Comparison of ENCODE assay signal across 8 cellular contexts in genomic region chr7:18570890-18571478, GRCh38.
DNase-seq lines count a peak whose midpoint lies in the region; ATAC-seq, FAIRE-seq and TF ChIP-seq lines count a peak whose summit lies in the region.

No MANE protein-coding gene starts in this region.

- no peak overlapping the region for H3K4me2 ChIP-seq in A549
- no peak overlapping the region for H3K4me2 ChIP-seq in GM23248 (ENCODE audit: unreplicated experiment)
- peak overlapping the region; percentile 23 for H3K4me2 ChIP-seq in OCI-LY7 (ENCODE audit: low read length)
- no peak overlapping the region for H3K4me2 ChIP-seq in smooth muscle cell

- TF ChIP-seq CTCF in A549 (IDR thresholded peaks at IDR 0.05) (peak; percentile 52), OCI-LY7 (conservative IDR thresholded peaks at IDR 0.05; ENCODE audit: low read length) (peak; percentile 86), fibroblast of pulmonary artery (IDR thresholded peaks at IDR 0.05; ENCODE audit: low read length, missing control alignments) (peak; percentile 58), smooth muscle cell (IDR thresholded peaks at IDR 0.05; ENCODE audit: borderline replicate concordance, insufficient read depth, poor library complexity, severe bottlenecking) (peak; percentile 59)

- FAIRE-seq in A549 (lab: Jason Lieb, UNC), result peak; percentile 23

- POLR2A ChIA-PET in A549 (lab: Yijun Ruan, JAX) (interaction anchor here (0.8 kb wide), 1 partner anchor 219 kb away, joined by 3 read pairs; no protein-coding TSS in a partner anchor), OCI-LY7 (lab: Charles Lee) (interaction anchor here (0.7 to 9.9 kb wide), 13 partner anchors 12 to 170 kb away, joined by 3 to 119 read pairs (median 5); partner anchors contain the start of gene HDAC9)

- H3K9ac ChIP-seq in GM23248 (no peak overlapping the region), smooth muscle cell (ENCODE audit: low read depth) (no peak overlapping the region)

- H3K9me2 ChIP-seq in GM23248 (ENCODE audit: insufficient read depth), result no peaks in the 10 kb centered on the region
- H3K9me2 ChIP-seq in OCI-LY7 (ENCODE audit: insufficient read depth, low read length), result no peaks in the 10 kb centered on the region

- in situ Hi-C loops in GM23248 (cut with MboI), result loop anchor here (25.0 kb wide), 2 partner anchors 609 to 884 kb away; no protein-coding TSS in a partner anchor

- ATAC-seq in A549 (peak in 1 of 2 experiments; percentile 39; a peak in 1 of 6 replicates), HG03378 (IDR thresholded peaks at IDR 0.05; ENCODE audit: unreplicated experiment) (no peak), GM19397 (IDR thresholded peaks at IDR 0.05; ENCODE audit: unreplicated experiment) (no peak)

- intact Hi-C loops in OCI-LY7 (cut with micrococcal nuclease; ENCODE audit: unreplicated experiment), result loop anchor here (5.0 kb wide), 1 partner anchor 214 kb away; no protein-coding TSS in a partner anchor

- peak; percentile 3 to 40 for DNase-seq in A549 (ENCODE audit: low read depth in 1 of 2, low spot score in 1 of 2)
- DNase-seq in GM23248, result peak; percentile 75
- DNase-seq in OCI-LY7 (ENCODE audit: low spot score), result peak; percentile 39
- DNase-seq in fibroblast of pulmonary artery (ENCODE audit: low read depth), result peak; percentile 74
- no peak for DNase-seq in smooth muscle cell (lab: John Stamatoyannopoulos, UW; ENCODE audit: unreplicated experiment)
- DNase-seq in NOMO-1 (lab: John Stamatoyannopoulos, UW; ENCODE audit: unreplicated experiment in 2 of 2), result no peak

- TF ChIP-seq RAD21 in A549 (conservative IDR thresholded peaks at IDR 0.05 in 1 of 2, IDR thresholded peaks at IDR 0.05 in 1 of 2), result peak; percentile 39 to 54; a peak in 4 of 5 replicates

- H3K27me3 ChIP-seq in GM23248 (replicated peaks; ENCODE audit: insufficient read depth) (no peaks in the 10 kb centered on the region), smooth muscle cell (ENCODE audit: low read depth) (no peaks in the 10 kb centered on the region)

- H2AFZ ChIP-seq in GM23248 (0 out of 2 replicates have a peak overlapping the region, but pooled peaks have one; percentile 4), OCI-LY7 (ENCODE audit: low read length) (no peak overlapping the region), smooth muscle cell (ENCODE audit: low read depth) (no peak overlapping the region)

- H3K4me3 ChIP-seq in A549 (no peak overlapping the region), GM23248 (no peak overlapping the region), OCI-LY7 (ENCODE audit: low read depth, low read length, poor library complexity, severe bottlenecking) (no peak overlapping the region), fibroblast of pulmonary artery (replicated peaks; ENCODE audit: low read depth, low read length) (no peak overlapping the region), smooth muscle cell (no peak overlapping the region)

- TF ChIP-seq EP300 in A549 (IDR thresholded peaks at IDR 0.05), result no peak

- no peak for TF ChIP-seq POLR2A in A549 (IDR thresholded peaks at IDR 0.05; ENCODE audit: low read length)

- H3K4me1 ChIP-seq in A549, result no peaks in the 10 kb centered on the region
- no peaks in the 10 kb centered on the region for H3K4me1 ChIP-seq in GM23248 (ENCODE audit: insufficient read depth)
- H3K4me1 ChIP-seq in OCI-LY7 (ENCODE audit: insufficient read depth, low read length, poor library complexity, severe bottlenecking), result peaks cover 93% of the 10 kb centered on the region
- H3K4me1 ChIP-seq in smooth muscle cell (ENCODE audit: low read depth), result no peaks in the 10 kb centered on the region

- H3F3A ChIP-seq in GM23248 (ENCODE audit: insufficient read depth), result no peaks in the 10 kb centered on the region
- H3F3A ChIP-seq in smooth muscle cell (ENCODE audit: low read depth), result no peaks in the 10 kb centered on the region

- no peaks in the 10 kb centered on the region for H3K36me3 ChIP-seq in GM23248 (ENCODE audit: low read depth)
- H3K36me3 ChIP-seq in OCI-LY7 (ENCODE audit: insufficient read depth, low read length), result peaks cover 24% of the 10 kb centered on the region
- H3K36me3 ChIP-seq in smooth muscle cell (ENCODE audit: low read depth), result no peaks in the 10 kb centered on the region

- CTCF ChIA-PET in A549 (lab: Yijun Ruan, JAX) (interaction anchor here (0.6 to 12.0 kb wide), 17 partner anchors 10 to 888 kb away, joined by 3 to 115 read pairs (median 4); no protein-coding TSS in a partner anchor), OCI-LY7 (lab: Charles Lee; ENCODE audit: unreplicated experiment) (interaction anchor here (1.1 to 1.4 kb wide), 2 partner anchors 70 to 76 kb away, joined by 3 to 4 read pairs; no protein-coding TSS in a partner anchor)

- H4K20me1 ChIP-seq in GM23248 (ENCODE audit: insufficient read depth), result no peaks in the 10 kb centered on the region
- no peaks in the 10 kb centered on the region for H4K20me1 ChIP-seq in OCI-LY7 (ENCODE audit: insufficient read depth, low read length)
- H4K20me1 ChIP-seq in smooth muscle cell (ENCODE audit: low read depth), result no peaks in the 10 kb centered on the region

- WGBS in A549 (ENCODE audit: missing lambda C conversion rate), result 37% methylated on average over 3 of the region's 3 CpGs
- 30 to 39% methylated on average over 3 of the region's 3 CpGs for WGBS in GM23248 (ENCODE audit: low coverage in 1 of 2, low lambda C conversion rate in 2 of 2, missing lambda C conversion rate in 2 of 2), 2 experiments
- WGBS in smooth muscle cell (ENCODE audit: low lambda C conversion rate), result 71% methylated on average over 3 of the region's 3 CpGs

- no peak overlapping the region for H3K27ac ChIP-seq in A549
- H3K27ac ChIP-seq in GM23248, result no peak overlapping the region
- peak overlapping the region; percentile 23 for H3K27ac ChIP-seq in OCI-LY7 (ENCODE audit: low read depth, low read length, poor library complexity, severe bottlenecking)
- H3K27ac ChIP-seq in smooth muscle cell (ENCODE audit: low read depth), result no peak overlapping the region

- H3K79me2 ChIP-seq in GM23248 (ENCODE audit: insufficient read depth), result no peaks in the 10 kb centered on the region
- peaks cover 68% of the 10 kb centered on the region for H3K79me2 ChIP-seq in OCI-LY7 (ENCODE audit: insufficient read depth, low read depth, low read length)
- no peaks in the 10 kb centered on the region for H3K79me2 ChIP-seq in smooth muscle cell (ENCODE audit: low read depth)

- BruUV-seq in OCI-LY7 (replicated peaks; lab: Mats Ljungman, UMichigan), result no TSS peak

- H3K9me3 ChIP-seq in A549 (no peaks in the 10 kb centered on the region), GM23248 (ENCODE audit: low read depth) (no peaks in the 10 kb centered on the region), OCI-LY7 (ENCODE audit: low read length) (no peaks in the 10 kb centered on the region), smooth muscle cell (replicated peaks; ENCODE audit: low read depth) (no peaks in the 10 kb centered on the region)

TF ChIP-seq in A549, 52 proteins besides CTCF, POLR2A, EP300 and RAD21:
- TF ChIP-seq, protein P1, sequence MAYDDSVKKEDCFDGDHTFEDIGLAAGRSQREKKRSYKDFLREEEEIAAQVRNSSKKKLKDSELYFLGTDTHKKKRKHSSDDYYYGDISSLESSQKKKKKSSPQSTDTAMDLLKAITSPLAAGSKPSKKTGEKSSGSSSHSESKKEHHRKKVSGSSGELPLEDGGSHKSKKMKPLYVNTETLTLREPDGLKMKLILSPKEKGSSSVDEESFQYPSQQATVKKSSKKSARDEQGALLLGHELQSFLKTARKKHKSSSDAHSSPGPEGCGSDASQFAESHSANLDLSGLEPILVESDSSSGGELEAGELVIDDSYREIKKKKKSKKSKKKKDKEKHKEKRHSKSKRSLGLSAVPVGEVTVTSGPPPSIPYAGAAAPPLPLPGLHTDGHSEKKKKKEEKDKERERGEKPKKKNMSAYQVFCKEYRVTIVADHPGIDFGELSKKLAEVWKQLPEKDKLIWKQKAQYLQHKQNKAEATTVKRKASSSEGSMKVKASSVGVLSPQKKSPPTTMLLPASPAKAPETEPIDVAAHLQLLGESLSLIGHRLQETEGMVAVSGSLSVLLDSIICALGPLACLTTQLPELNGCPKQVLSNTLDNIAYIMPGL (CRISPR knock-in tag; IDR thresholded peaks at IDR 0.05; ENCODE audit: borderline replicate concordance), result no peak
- TF ChIP-seq NPAS2 (CRISPR knock-in tag; IDR thresholded peaks at IDR 0.05; ENCODE audit: borderline replicate concordance) (no peak), JUN (IDR thresholded peaks at IDR 0.05) (no peak), HDAC2 (IDR thresholded peaks at IDR 0.05) (no peak), SMC3 (IDR thresholded peaks at IDR 0.05) (peak; percentile 62)

Comparison
In these comparisons a context has a peak if more than half of its experiments do, and no peak if none do; other contexts are left out.
1. DNase-seq: peak in A549 (2 of 2), GM23248 (single experiment), OCI-LY7 (single experiment) and fibroblast of pulmonary artery (single experiment); none in smooth muscle cell (single experiment) and NOMO-1 (0 of 2).
2. Peak in every context shown above with its lines, with median percentiles within 50 percentile points of each other: CTCF ChIP-seq.